ENCODE assay signal across 18 cellular contexts in the genomic region with DNA sequence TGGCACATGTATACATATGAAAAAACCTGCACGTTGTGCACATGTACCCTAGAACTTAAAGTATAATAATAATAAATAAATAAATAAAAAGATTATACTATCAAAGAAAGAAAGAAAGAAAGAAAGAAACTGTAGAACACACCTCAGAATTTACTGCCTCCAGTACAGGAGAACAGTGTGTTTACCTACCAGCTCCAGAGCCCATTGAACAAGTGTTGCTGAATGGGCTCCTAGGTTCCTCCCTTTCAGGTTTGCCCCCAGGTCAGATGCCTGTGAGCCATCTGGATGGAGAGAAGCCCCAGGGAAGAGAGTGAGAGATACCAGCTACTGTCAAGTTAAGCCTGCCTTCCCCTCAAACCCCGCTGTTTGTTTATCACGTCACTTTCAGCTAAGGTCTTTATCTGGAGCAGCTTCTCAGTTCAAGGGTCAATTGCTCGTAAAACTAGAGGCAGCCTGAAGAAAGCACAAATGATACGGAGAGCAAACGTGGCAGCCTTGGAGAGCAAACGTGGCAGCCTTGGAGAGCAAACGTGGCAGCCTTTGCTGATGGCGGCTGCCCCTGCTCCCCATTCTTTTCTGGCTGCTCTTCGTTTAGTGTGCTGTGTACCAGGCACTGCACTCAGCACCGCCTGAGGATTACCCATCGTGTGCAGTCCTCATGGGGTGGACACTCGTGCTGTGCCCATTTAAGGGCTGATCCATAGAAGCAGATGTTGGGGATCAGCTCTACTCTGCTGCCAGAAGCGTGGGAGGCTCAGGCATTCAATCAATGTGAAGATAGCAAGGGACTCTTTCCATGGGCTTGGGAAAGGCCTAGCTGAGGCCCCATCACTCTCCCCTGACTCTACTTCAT.
DNase-seq lines count a peak whose midpoint lies in the region; TF ChIP-seq lines count a peak whose summit lies in the region.
"Had no signal": no experiment of that assay in that cellular context is flagged by ENCODE, and none has a peak within 500 bp of the region (broad histone marks: within the 10 kb centered on the region; RNA-seq: fewer than 3 reads in every experiment).

No MANE protein-coding gene starts in this region.

- H3K27ac ChIP-seq in colonic mucosa: no peak overlapping the region
- H3K27ac ChIP-seq in mesodermal cell (ENCODE audit: low read depth, low read length, severe bottlenecking): peak overlapping the region; percentile 83
- H3K27ac ChIP-seq in smooth muscle cell (ENCODE audit: low read depth): peak overlapping the region; percentile 95
- H3K27ac ChIP-seq: PC-9 had no signal

- CTCF ChIA-PET in activated CD4-positive, alpha-beta memory T cell treated with anti-CD3 and anti-CD28 coated beads, Interleukin-2, amount 10 ng/mL, durations not matched to agents 7 days and 5 days (lab: Charles Lee): no interaction called here

- peaks cover 5% of the 10 kb centered on the region for H3F3A ChIP-seq in smooth muscle cell (ENCODE audit: low read depth)

- H3K9me3 Mint-ChIP-seq in HFFc6: no peaks in the 10 kb centered on the region
- no peaks in the 10 kb centered on the region for H3K9me3 Mint-ChIP-seq in activated CD4-positive, alpha-beta memory T cell treated with anti-CD3 and anti-CD28 coated beads, Interleukin-2, amount 10 ng/mL, durations not matched to agents 7 days and 5 days

- no peaks in the 10 kb centered on the region for H3K4me1 ChIP-seq in colonic mucosa
- peaks cover 17% of the 10 kb centered on the region for H3K4me1 ChIP-seq in mesodermal cell (ENCODE audit: control insufficient read depth, insufficient read depth, low read length, poor library complexity, severe bottlenecking)
- peaks cover 5% of the 10 kb centered on the region for H3K4me1 ChIP-seq in smooth muscle cell (ENCODE audit: low read depth)

- H3K4me2 ChIP-seq in smooth muscle cell: peak overlapping the region; percentile 55
- H3K4me2 ChIP-seq: PC-9 had no signal

- intact Hi-C loops in colonic mucosa (cut with DNase I): no loop called here

- no peaks in the 10 kb centered on the region for H3K9me3 ChIP-seq in colonic mucosa
- H3K9me3 ChIP-seq in mesodermal cell (ENCODE audit: control insufficient read depth, low read length): no peaks in the 10 kb centered on the region
- H3K9me3 ChIP-seq in smooth muscle cell (replicated peaks; ENCODE audit: low read depth): no peaks in the 10 kb centered on the region

- POLR2A ChIA-PET in activated CD4-positive, alpha-beta memory T cell treated with anti-CD3 and anti-CD28 coated beads, Interleukin-2, amount 10 ng/mL, durations not matched to agents 7 days and 5 days (lab: Charles Lee): no interaction called here

- peaks cover 12% of the 10 kb centered on the region for H3K4me1 Mint-ChIP-seq in HFFc6 (ENCODE audit: low read depth)
- H3K4me1 Mint-ChIP-seq in activated CD4-positive, alpha-beta memory T cell treated with anti-CD3 and anti-CD28 coated beads, Interleukin-2, amount 10 ng/mL, durations not matched to agents 7 days and 5 days: no peaks in the 10 kb centered on the region
- H3K4me1 Mint-ChIP-seq: B cell; CD4-positive, CD25-positive, alpha-beta regulatory T cell had no signal

- H3K27me3 ChIP-seq in colonic mucosa (no peaks in the 10 kb centered on the region), smooth muscle cell (ENCODE audit: low read depth) (no peaks in the 10 kb centered on the region)

- no peak overlapping the region for H3K9ac ChIP-seq in colonic mucosa (ENCODE audit: low read depth in 2 of 2, low read length in 2 of 2)
- no peak overlapping the region for H3K9ac ChIP-seq in smooth muscle cell (ENCODE audit: low read depth)

- H3K27ac Mint-ChIP-seq in HFFc6: no peak overlapping the region
- H3K27ac Mint-ChIP-seq in activated CD4-positive, alpha-beta memory T cell treated with anti-CD3 and anti-CD28 coated beads, Interleukin-2, amount 10 ng/mL, durations not matched to agents 7 days and 5 days: no peak overlapping the region
- H3K27ac Mint-ChIP-seq: B cell; CD4-positive, CD25-positive, alpha-beta regulatory T cell had no signal

- 81 to 88% methylated on average over 12 to 13 of the region's 14 CpGs for WGBS in mesodermal cell (ENCODE audit: insufficient coverage in 2 of 2), 2 experiments
- WGBS in smooth muscle cell (ENCODE audit: low lambda C conversion rate): 34% methylated on average over 14 of the region's 14 CpGs

- no peak overlapping the region for H3K4me3 Mint-ChIP-seq in HFFc6
- no peak overlapping the region for H3K4me3 Mint-ChIP-seq in activated CD4-positive, alpha-beta memory T cell treated with anti-CD3 and anti-CD28 coated beads, Interleukin-2, amount 10 ng/mL, durations not matched to agents 7 days and 5 days
- H3K4me3 Mint-ChIP-seq: B cell; CD4-positive, CD25-positive, alpha-beta regulatory T cell had no signal

- no peaks in the 10 kb centered on the region for H3K79me2 ChIP-seq in smooth muscle cell (ENCODE audit: low read depth)

- H3K27me3 Mint-ChIP-seq in HFFc6 (ENCODE audit: insufficient read depth): peaks cover 6% of the 10 kb centered on the region
- peaks cover 2% of the 10 kb centered on the region for H3K27me3 Mint-ChIP-seq in activated CD4-positive, alpha-beta memory T cell treated with anti-CD3 and anti-CD28 coated beads, Interleukin-2, amount 10 ng/mL, durations not matched to agents 7 days and 5 days

- H3K36me3 ChIP-seq in colonic mucosa: no peaks in the 10 kb centered on the region
- H3K36me3 ChIP-seq in mesodermal cell (ENCODE audit: control insufficient read depth, insufficient read depth, low read length): no peaks in the 10 kb centered on the region
- H3K36me3 ChIP-seq in smooth muscle cell (ENCODE audit: low read depth): no peaks in the 10 kb centered on the region

- H3K4me3 ChIP-seq in colonic mucosa (no peak overlapping the region), mesodermal cell (ENCODE audit: extremely low read depth, insufficient read depth, low read length, poor library complexity, severe bottlenecking) (no peak overlapping the region), smooth muscle cell (no peak overlapping the region)
- H3K4me3 ChIP-seq: PC-9 had no signal

- peak overlapping the region; percentile 59 for H2AFZ ChIP-seq in smooth muscle cell (ENCODE audit: low read depth)
- H2AFZ ChIP-seq: PC-9 had no signal

- DNase-seq in NCI-H82 (lab: John Stamatoyannopoulos, UW): peak; percentile 12
- no peak for DNase-seq in NCI-H82 treated with DMSO at 0.1 percent for 48 hours (lab: John Stamatoyannopoulos, UW; ENCODE audit: unreplicated experiment)
- peak; percentile 41 for DNase-seq in colonic mucosa
- no peak for DNase-seq in smooth muscle cell (lab: John Stamatoyannopoulos, UW; ENCODE audit: unreplicated experiment)
- DNase-seq in ureter (ENCODE audit: low spot score): no peak
- no peak for DNase-seq in HFFc6
- DNase-seq in activated CD4-positive, alpha-beta memory T cell treated with anti-CD3 and anti-CD28 coated beads, Interleukin-2, amount 10 ng/mL, durations not matched to agents 7 days and 5 days: no peak
- DNase-seq: 8988T; CD4-positive, CD25-positive, alpha-beta regulatory T cell; DMS53; EL; KBM-7; NCI-H1105 treated with DMSO at 0.1 percent for 48 hours; NCI-H1694 treated with DMSO at 0.1 percent for 48 hours; NCI-H510A treated with DMSO at 0.1 percent for 48 hours; PC-9 had no signal

- no peaks in the 10 kb centered on the region for H4K20me1 ChIP-seq in smooth muscle cell (ENCODE audit: low read depth)

- TF ChIP-seq CTCF in colonic mucosa (IDR thresholded peaks at IDR 0.05) (no peak), smooth muscle cell (IDR thresholded peaks at IDR 0.05; ENCODE audit: borderline replicate concordance, insufficient read depth, poor library complexity, severe bottlenecking) (no peak), HFFc6 (IDR thresholded peaks at IDR 0.05) (no peak)

- no peaks in the 10 kb centered on the region for H3K36me3 Mint-ChIP-seq in HFFc6 (ENCODE audit: low read depth)
- no peaks in the 10 kb centered on the region for H3K36me3 Mint-ChIP-seq in activated CD4-positive, alpha-beta memory T cell treated with anti-CD3 and anti-CD28 coated beads, Interleukin-2, amount 10 ng/mL, durations not matched to agents 7 days and 5 days (ENCODE audit: low read depth)
- H3K36me3 Mint-ChIP-seq: CD4-positive, CD25-positive, alpha-beta regulatory T cell had no signal

Comparison
In these comparisons a context has a peak if more than half of its experiments do, and no peak if none do; other contexts are left out.
1. DNase-seq: peak in NCI-H82 (single experiment) and colonic mucosa (single experiment); none in NCI-H82 treated with DMSO at 0.1 percent for 48 hours (single experiment), smooth muscle cell (single experiment), ureter (single experiment), HFFc6 (single experiment) and activated CD4-positive, alpha-beta memory T cell treated with anti-CD3 and anti-CD28 coated beads, Interleukin-2, amount 10 ng/mL, durations not matched to agents 7 days and 5 days (single experiment).